Comparison of ENCODE assay signal across 20 cellular contexts in genomic region chr4:61922766-61923165, GRCh38.
DNase-seq lines count a peak whose midpoint lies in the region; ATAC-seq and TF ChIP-seq lines count a peak whose summit lies in the region.
"Had no signal": no experiment of that assay in that cellular context is flagged by ENCODE, and none has a peak within 500 bp of the region (broad histone marks: within the 10 kb centered on the region; RNA-seq: fewer than 3 reads in every experiment).

No MANE protein-coding gene starts in this region.

- intact Hi-C loops in PC-3 (cut with micrococcal nuclease) (loop anchor here (1.0 to 10.0 kb wide), 4 partner anchors 12 to 178 kb away; no protein-coding TSS in a partner anchor), left colon (cut with DNase I, micrococcal nuclease) (no loop called here)

- 0 out of 2 replicates have a peak, but pooled peaks cover 3% of the 10 kb centered on the region for H3K9me2 ChIP-seq in PC-3 (replicated peaks; ENCODE audit: low read length)

- CTCF ChIA-PET in PC-3 (lab: Charles Lee) (no interaction called here), T-cell (lab: Charles Lee) (no interaction called here)

- H3K27ac ChIP-seq in PC-3 (ENCODE audit: low read length) = peak overlapping the region; percentile 69

- H3K27me3 ChIP-seq in PC-3 (ENCODE audit: low read length) = no peaks in the 10 kb centered on the region
- H3K27me3 ChIP-seq: Peyer's patch had no signal

- peaks cover 3% of the 10 kb centered on the region for H3F3A ChIP-seq in PC-3 (ENCODE audit: low read length, unreplicated experiment)

- POLR2A ChIA-PET in PC-3 (lab: Charles Lee; ENCODE audit: unreplicated experiment) (no interaction called here), T-cell (lab: Charles Lee) (no interaction called here)

- H3K9me3 Mint-ChIP-seq in T-cell = peaks cover 3 to 15% (median 6%) of the 10 kb centered on the region in 3 donors

- no TSS peak for BruUV-seq in PC-3 (replicated peaks; lab: Mats Ljungman, UMichigan)

- no peaks in the 10 kb centered on the region for H3K4me1 Mint-ChIP-seq in T-cell
- H3K4me1 Mint-ChIP-seq: B cell, IgD-negative memory B cell had no signal

- peak overlapping the region; percentile 22; the same call in 1 of the 2 replicates for H3K4me3 ChIP-seq in PC-3 (ENCODE audit: low read length)
- H3K4me3 ChIP-seq: Peyer's patch had no signal

- no peak overlapping the region for H2AFZ ChIP-seq in PC-3 (ENCODE audit: low read length)

- H3K79me2 ChIP-seq in PC-3 (ENCODE audit: low read length) = no peaks in the 10 kb centered on the region

- no peaks in the 10 kb centered on the region for H3K36me3 ChIP-seq in PC-3 (ENCODE audit: low read depth, low read length)
- H3K36me3 ChIP-seq: Peyer's patch had no signal

- H3K36me3 Mint-ChIP-seq in T-cell = no peaks in the 10 kb centered on the region
- H3K36me3 Mint-ChIP-seq: IgD-negative memory B cell had no signal

- TF ChIP-seq CTCF in PC-3 (conservative IDR thresholded peaks at IDR 0.05; ENCODE audit: low read depth, low read length) = no peak

- no peaks in the 10 kb centered on the region for H3K27me3 Mint-ChIP-seq in T-cell
- H3K27me3 Mint-ChIP-seq: B cell, IgD-negative memory B cell had no signal

- H3K4me1 ChIP-seq in PC-3 (ENCODE audit: insufficient read depth, low read length) = peaks cover 36% of the 10 kb centered on the region

- H3K4me2 ChIP-seq in PC-3 (ENCODE audit: low read length) = peak overlapping the region; percentile 66

- DNase-seq in DMS53 (lab: John Stamatoyannopoulos, UW) (peak; percentile 16), DMS53 treated with DMSO at 0.1 percent for 48 hours (lab: John Stamatoyannopoulos, UW; ENCODE audit: unreplicated experiment) (no peak), PC-3 (peak; percentile 95), left colon (no peak), NCI-H1417 treated with DMSO at 0.1 percent for 48 hours (lab: John Stamatoyannopoulos, UW) (no peak), AG20443 (ENCODE audit: low spot score) (no peak), NCI-H128 (lab: John Stamatoyannopoulos, UW; ENCODE audit: unreplicated experiment) (no peak), T-cell (no peak)
- DNase-seq: 8988T, DMS153, Karpas-422, MM.1S, NCI-H1092, NCI-H2081, NCI-H446 treated with DMSO at 0.1 percent for 48 hours, Right ventricle myocardium superior, SW 1271 had no signal

- H3K9ac ChIP-seq in PC-3 (ENCODE audit: low read length) = peak overlapping the region; percentile 27

- no peak overlapping the region for H3K4me3 Mint-ChIP-seq in T-cell
- H3K4me3 Mint-ChIP-seq: B cell, IgD-negative memory B cell had no signal

- H4K20me1 ChIP-seq in PC-3 (ENCODE audit: low read length) = no peaks in the 10 kb centered on the region

- no peak overlapping the region for H3K27ac Mint-ChIP-seq in T-cell
- H3K27ac Mint-ChIP-seq: B cell, IgD-negative memory B cell had no signal

- H3K9me3 ChIP-seq in PC-3 (ENCODE audit: low read length) = no peaks in the 10 kb centered on the region
- H3K9me3 ChIP-seq: Peyer's patch had no signal

- ATAC-seq in PC-3 = peak; percentile 75
- peak; percentile 82 for ATAC-seq in left colon
- ATAC-seq in T-cell (replicated peaks in 1 of 4) = no peak

Comparison
In these comparisons a context has a peak if more than half of its experiments do, and no peak if none do; other contexts are left out.
1. DNase-seq: peak in DMS53 (single experiment) and PC-3 (single experiment); none in DMS53 treated with DMSO at 0.1 percent for 48 hours (single experiment), left colon (0 of 2), NCI-H1417 treated with DMSO at 0.1 percent for 48 hours (single experiment), AG20443 (single experiment), NCI-H128 (single experiment) and T-cell (0 of 34).
2. ATAC-seq: peak in PC-3 (single experiment) and left colon (single experiment); none in T-cell (0 of 4).